Comparison of ENCODE assay signal across 8 cellular contexts in genomic region chr3:152308475-152308844, GRCh38. TPM values are rescaled to one million over a fixed set of nuclear protein-coding genes. Genes with fewer than 3 reads are reported as not detected.
DNase-seq lines count a peak whose midpoint lies in the region; ATAC-seq and TF ChIP-seq lines count a peak whose summit lies in the region.
"Had no signal": no experiment of that assay in that cellular context is flagged by ENCODE, and none has a peak within 500 bp of the region (broad histone marks: within the 10 kb centered on the region; RNA-seq: fewer than 3 reads in every experiment).

No MANE protein-coding gene starts in this region.

- no peak for TF ChIP-seq RAD21 in liver (IDR thresholded peaks at IDR 0.05)

- no peak for TF ChIP-seq CTCF in HL-60 (IDR thresholded peaks at IDR 0.05; ENCODE audit: insufficient read depth, low read length)
- no peak for TF ChIP-seq CTCF in liver (IDR thresholded peaks at IDR 0.05; ENCODE audit: low read depth, low read length, missing input control)
- no peak for TF ChIP-seq CTCF in stomach (IDR thresholded peaks at IDR 0.05)

- H3K4me1 ChIP-seq in liver (ENCODE audit: control insufficient read depth in 4 of 4, insufficient read depth in 4 of 4, low read length in 3 of 4): peaks cover 5 to 34% (median 20%) of the 10 kb centered on the region in 4 donors
- peaks cover 26 to 89% (median 56%) of the 10 kb centered on the region in 4 donors for H3K4me1 ChIP-seq in stomach

- H3K9me3 ChIP-seq in liver (ENCODE audit: control insufficient read depth in 4 of 4, low read length in 3 of 4): no peaks in the 10 kb centered on the region
- no peaks in the 10 kb centered on the region for H3K9me3 ChIP-seq in stomach

- peaks cover 36% of the 10 kb centered on the region for H3K4me1 Mint-ChIP-seq in activated T-helper 17 cell treated with anti-CD3 and anti-CD28 coated beads, Interleukin-2, amount 50 U/mL, for 72 hours

- 80% methylated on average over 1 of the region's 1 CpG for WGBS in liver
- WGBS in stomach, 5 donors: 96 to 100% (median 98%) methylated on average over 1 of the region's 1 CpG

- TF ChIP-seq EP300 in stomach (IDR thresholded peaks at IDR 0.05): no peak

- peak overlapping the region; percentile 76 for H3K4me3 Mint-ChIP-seq in activated T-helper 17 cell treated with anti-CD3 and anti-CD28 coated beads, Interleukin-2, amount 50 U/mL, for 72 hours

- no peak for TF ChIP-seq POLR2A in stomach (IDR thresholded peaks at IDR 0.05)

- intact Hi-C loops in stomach (cut with DNase I; ENCODE audit: low total_unique reads): no loop called here

- DNase-seq in HL-60 (ENCODE audit: low read depth in 1 of 2, low spot score in 1 of 2) (no peak), stomach (no peak), SHP77 treated with DMSO at 0.1 percent for 48 hours (lab: John Stamatoyannopoulos, UW) (no peak), retina (no peak), NCI-H2227 (lab: John Stamatoyannopoulos, UW; ENCODE audit: unreplicated experiment) (no peak)
- DNase-seq: NCI-H1436 had no signal

- H3K4me3 ChIP-seq in HL-60 (replicated peaks; ENCODE audit: insufficient read depth, low read length): no peak overlapping the region
- no peak overlapping the region for H3K4me3 ChIP-seq in liver (ENCODE audit: low read depth in 1 of 3, low read length in 3 of 3)
- no peak overlapping the region for H3K4me3 ChIP-seq in stomach

- H3K27me3 ChIP-seq in HL-60 (ENCODE audit: insufficient read depth, poor library complexity, severe bottlenecking): no peaks in the 10 kb centered on the region
- H3K27me3 ChIP-seq in liver (ENCODE audit: control insufficient read depth in 4 of 4, insufficient read depth in 4 of 4, low read length in 3 of 4): no peaks in the 10 kb centered on the region
- no peaks in the 10 kb centered on the region for H3K27me3 ChIP-seq in stomach

- H3K36me3 ChIP-seq in liver (ENCODE audit: control insufficient read depth in 4 of 4, insufficient read depth in 3 of 4, low read depth in 1 of 4, low read length in 3 of 4) (peaks cover 0 to 4% (median 0%) of the 10 kb centered on the region in 4 donors), stomach (peaks cover 0 to 4% (median 0%) of the 10 kb centered on the region in 4 donors)

- H3K9me3 Mint-ChIP-seq in activated T-helper 17 cell treated with anti-CD3 and anti-CD28 coated beads, Interleukin-2, amount 50 U/mL, for 72 hours: no peaks in the 10 kb centered on the region

- ATAC-seq in activated T-helper 17 cell treated with anti-CD3 and anti-CD28 coated beads, Interleukin-2, amount 50 U/mL, for 72 hours (replicated peaks): no peak

- no peak overlapping the region for H3K9ac ChIP-seq in liver (ENCODE audit: low read depth in 1 of 2, low read length in 2 of 2)

- H3K27ac ChIP-seq in HL-60 (replicated peaks) (peak overlapping the region; percentile 28; the same call in 1 of the 2 replicates), liver (ENCODE audit: low read depth in 1 of 2, low read length in 2 of 2) (peak overlapping the region; percentile 19 to 62), stomach (peak overlapping the region; percentile 42 to 86 (median 69))

- peak overlapping the region; percentile 96 for H3K27ac Mint-ChIP-seq in activated T-helper 17 cell treated with anti-CD3 and anti-CD28 coated beads, Interleukin-2, amount 50 U/mL, for 72 hours

- peaks cover 66% of the 10 kb centered on the region for H3K36me3 Mint-ChIP-seq in activated T-helper 17 cell treated with anti-CD3 and anti-CD28 coated beads, Interleukin-2, amount 50 U/mL, for 72 hours (ENCODE audit: low read depth)

- no peaks in the 10 kb centered on the region for H3K27me3 Mint-ChIP-seq in activated T-helper 17 cell treated with anti-CD3 and anti-CD28 coated beads, Interleukin-2, amount 50 U/mL, for 72 hours

TF ChIP-seq in liver, 16 proteins besides CTCF, POLR2A, EP300 and RAD21:
- TF ChIP-seq EGR1 (IDR thresholded peaks at IDR 0.05; ENCODE audit: low read depth in 2 of 2): no peak
- no peak for TF ChIP-seq SP1 (IDR thresholded peaks at IDR 0.05)
- TF ChIP-seq HNF4G (IDR thresholded peaks at IDR 0.05): no peak
- TF ChIP-seq FOXA2 (IDR thresholded peaks at IDR 0.05): no peak
- no peak for TF ChIP-seq HNF4A (conservative IDR thresholded peaks at IDR 0.05)

RNA-seq across cellular contexts. Expression of gene MBNL1, which starts 39.7 kb away (rescaled TPM):
- 100 to 1,000 TPM; 322 to 452 TPM for total RNA-seq in activated T-helper 17 cell treated with anti-CD3 and anti-CD28 coated beads, Interleukin-2, amount 50 U/mL, for 72 hours
- 100 to 1,000 TPM in 1 of 2 donors, 10 to 100 TPM in 1; 98.6 to 110 TPM for total RNA-seq in liver
- 10 to 100 TPM; 17.1 to 25.9 TPM for polyA plus RNA-seq in liver
- 100 to 1,000 TPM in 4 of 5 donors, 10 to 100 TPM in 1; 95.0 to 379 (median 325) TPM for total RNA-seq in stomach
- 10 to 100 TPM; 25.7 to 39.3 (median 29.2) TPM for polyA plus RNA-seq in stomach
